13 cellular contexts compared by ENCODE assay signal in genomic region chr12:118346895-118347294, GRCh38. TPM values are rescaled to one million over a fixed set of nuclear protein-coding genes. Genes with fewer than 3 reads are reported as not detected.
DNase-seq lines count a peak whose midpoint lies in the region; ATAC-seq, FAIRE-seq and TF ChIP-seq lines count a peak whose summit lies in the region.
"Had no signal": no experiment of that assay in that cellular context is flagged by ENCODE, and none has a peak within 500 bp of the region (broad histone marks: within the 10 kb centered on the region; RNA-seq: fewer than 3 reads in every experiment).

No MANE protein-coding gene starts in this region.

- H4K20me1 ChIP-seq in HepG2 (ENCODE audit: insufficient read depth, low read length): 0 out of 2 replicates have a peak, but pooled peaks cover 7% of the 10 kb centered on the region

- TF ChIP-seq CTCF in HepG2 (CRISPR knock-in tag; IDR thresholded peaks at IDR 0.05): no peak
- no peak for TF ChIP-seq CTCF in adrenal gland (IDR thresholded peaks at IDR 0.05)

- in situ Hi-C loops in HepG2 (cut with HindIII; ENCODE audit: extremely low pct_ligation_motif_present, low pct_unique_long_range_greater_than_20kb): no loop called here

- peak; percentile 78 for ATAC-seq in GM18502 (IDR thresholded peaks at IDR 0.05; ENCODE audit: poor library complexity, unreplicated experiment)
- ATAC-seq in GM21423 (IDR thresholded peaks at IDR 0.05; ENCODE audit: unreplicated experiment): peak; percentile 79
- peak; percentile 72 for ATAC-seq in HG03442 (IDR thresholded peaks at IDR 0.05; ENCODE audit: unreplicated experiment)
- ATAC-seq in memory B cell (ENCODE audit: low read depth): peak; percentile 95
- ATAC-seq in HepG2: no peak
- ATAC-seq: PC-3 had no signal

- POLR2A ChIA-PET in HepG2 (lab: Yijun Ruan, JAX): interaction anchor here (1.3 kb wide), 1 partner anchor 26 kb away, joined by 5 read pairs; the partner anchor contains the start of gene TAOK3

- H3K9ac ChIP-seq in HepG2 (ENCODE audit: insufficient read depth, low read depth, low read length): no peak overlapping the region

- H3K27ac ChIP-seq in HepG2 (ENCODE audit: extremely low read length, insufficient read depth, low read length): no peak overlapping the region
- no peak overlapping the region for H3K27ac ChIP-seq in adrenal gland

- BruUV-seq in HepG2 (replicated peaks; lab: Mats Ljungman, UMichigan): no TSS peak

- intact Hi-C loops in HepG2 (cut with micrococcal nuclease; ENCODE audit: unreplicated experiment): no loop called here
- intact Hi-C loops in adrenal gland (cut with DNase I): no loop called here

- peak overlapping the region; percentile 61 for H3K27ac Mint-ChIP-seq in memory B cell
- H3K27ac Mint-ChIP-seq: mesothelial cell of epicardium had no signal

- CTCF ChIA-PET in HepG2 (lab: Yijun Ruan, JAX; ENCODE audit: low intra/inter-chr PET ratio, low total read pairs): no interaction called here

- peaks cover 4% of the 10 kb centered on the region for H3K36me3 Mint-ChIP-seq in memory B cell
- H3K36me3 Mint-ChIP-seq: mesothelial cell of epicardium had no signal

- WGBS in HepG2 (ENCODE audit: low lambda C conversion rate): 98% methylated on average over 7 of the region's 7 CpGs
- WGBS in adrenal gland, 4 donors: 81 to 93% (median 85%) methylated on average over 7 of the region's 7 CpGs

- H3K4me2 ChIP-seq in HepG2 (ENCODE audit: low read depth, low read length): no peak overlapping the region

- DNase-seq in memory B cell (ENCODE audit: low spot score in 2 of 2): peak in 1 of 2 donors; percentile 10
- no peak for DNase-seq in AG08396 (ENCODE audit: low spot score)
- DNase-seq in kidney glomerular epithelial cell (lab: John Stamatoyannopoulos, UW): no peak
- DNase-seq in HepG2 (ENCODE audit: low spot score): no peak
- DNase-seq in adrenal gland: no peak
- DNase-seq: head of caudate nucleus, NCI-H1092 treated with DMSO at 0.1 percent for 48 hours, PC-3 had no signal

- no peak overlapping the region for H3K4me3 ChIP-seq in HepG2 (replicated peaks in 1 of 3; ENCODE audit: insufficient read depth in 1 of 3, low read depth in 2 of 3, low read length in 3 of 3)
- H3K4me3 ChIP-seq in adrenal gland: no peak overlapping the region

- TF ChIP-seq EP300 in HepG2 (IDR thresholded peaks at IDR 0.05; ENCODE audit: low read depth in 2 of 2, low read length in 2 of 2) (no peak), HepG2 (CRISPR knock-in tag; IDR thresholded peaks at IDR 0.05; ENCODE audit: borderline replicate concordance) (no peak)

- TF ChIP-seq POLR2A in HepG2 (IDR thresholded peaks at IDR 0.05; ENCODE audit: insufficient read depth in 1 of 2, low read depth in 2 of 2, low read length in 2 of 2) (no peak), adrenal gland (IDR thresholded peaks at IDR 0.05) (no peak)

- H3K9me3 Mint-ChIP-seq in memory B cell: no peaks in the 10 kb centered on the region
- H3K9me3 Mint-ChIP-seq: mesothelial cell of epicardium had no signal

- no peak for FAIRE-seq in HepG2 (lab: Jason Lieb, UNC)
- FAIRE-seq: D721Med had no signal

- H3K4me3 Mint-ChIP-seq in memory B cell: peak overlapping the region; percentile 33
- H3K4me3 Mint-ChIP-seq: mesothelial cell of epicardium had no signal

- peaks cover 2% of the 10 kb centered on the region for H3K79me2 ChIP-seq in HepG2 (ENCODE audit: insufficient read depth, low read length)

- H3K4me1 ChIP-seq in HepG2 (ENCODE audit: insufficient read depth, low read length) (peaks cover 20% of the 10 kb centered on the region), adrenal gland (replicated peaks in 1 of 2) (peaks cover 0 to 6% of the 10 kb centered on the region in 2 donors)

- H3K36me3 ChIP-seq in HepG2 (replicated peaks in 1 of 2; ENCODE audit: control insufficient read depth in 1 of 2, insufficient read depth in 2 of 2, low read length in 2 of 2) (no peaks in the 10 kb centered on the region), adrenal gland (replicated peaks in 1 of 2) (no peaks in the 10 kb centered on the region)

- no peaks in the 10 kb centered on the region for H3K27me3 Mint-ChIP-seq in memory B cell

- no peaks in the 10 kb centered on the region for H3K9me3 ChIP-seq in HepG2 (ENCODE audit: low read length)
- no peaks in the 10 kb centered on the region for H3K9me3 ChIP-seq in adrenal gland (replicated peaks in 1 of 3)

- no peak for TF ChIP-seq RAD21 in HepG2 (CRISPR knock-in tag; IDR thresholded peaks at IDR 0.05)

- H3K27me3 ChIP-seq in HepG2 (ENCODE audit: control insufficient read depth in 1 of 2, insufficient read depth in 2 of 2, low read length in 2 of 2) (no peaks in the 10 kb centered on the region), adrenal gland (no peaks in the 10 kb centered on the region)

- H3K4me1 Mint-ChIP-seq in memory B cell: peaks cover 24% of the 10 kb centered on the region

- no peak overlapping the region for H2AFZ ChIP-seq in HepG2 (ENCODE audit: low read length)

TF ChIP-seq in HepG2, 621 proteins besides CTCF, POLR2A, EP300 and RAD21 (continues in another document):
- TF ChIP-seq ZFP90 (CRISPR knock-in tag; IDR thresholded peaks at IDR 0.05; ENCODE audit: borderline replicate concordance) (no peak), PREB (CRISPR knock-in tag; IDR thresholded peaks at IDR 0.05) (no peak), ZNF746 (CRISPR knock-in tag; IDR thresholded peaks at IDR 0.05) (no peak)

RNA-seq across cellular contexts. Expression of gene TAOK3, which starts 25.8 kb away (rescaled TPM):
- total RNA-seq in HepG2 (2016; rRNA removed; fragmentation: Illumina TruSeq; extraction: Trizol): 12.3 and 16.5 TPM in 2 replicates
- 2.5 and 3.7 TPM in 2 replicates for total RNA-seq in HepG2 (2016; cell fraction: cytosol; rRNA removed; fragmentation: Illumina TruSeq; extraction: Trizol; ENCODE audit: low read depth)
- 10.0 and 19.2 TPM in 2 replicates for total RNA-seq in HepG2 (2016; cell fraction: insoluble cytoplasmic fraction; rRNA removed; fragmentation: Illumina TruSeq; extraction: Trizol)
- 6.8 and 6.9 TPM in 2 replicates for total RNA-seq in HepG2 (2016; cell fraction: membrane; rRNA removed; fragmentation: Illumina TruSeq; extraction: Trizol)
- 14.9 and 15.7 TPM in 2 replicates for total RNA-seq in HepG2 (2016; cell fraction: nucleus; rRNA removed; fragmentation: Illumina TruSeq; extraction: Trizol)
- polyA plus RNA-seq in HepG2 (2011; rRNA removed): 8.5 and 10.4 TPM in 2 replicates
- polyA plus RNA-seq in HepG2 (2011; cell fraction: cytosol; rRNA removed): 5.9 and 11.1 TPM in 2 replicates
- 11.8 and 13.6 TPM in 2 replicates for polyA plus RNA-seq in HepG2 (2011; cell fraction: nucleus; rRNA removed)
- polyA plus RNA-seq in HepG2 (2012): 9.5 and 10.2 TPM in 2 replicates
- polyA plus RNA-seq in HepG2 (2016; cell fraction: cytosol; fragmentation: Illumina TruSeq; extraction: Trizol; ENCODE audit: low read depth): 0.64 and 0.66 TPM in 2 replicates
- 19.3 and 19.4 TPM in 2 replicates for polyA plus RNA-seq in HepG2 (2016; cell fraction: insoluble cytoplasmic fraction; fragmentation: Illumina TruSeq; extraction: Trizol; ENCODE audit: low read depth)
- polyA plus RNA-seq in HepG2 (2016; cell fraction: membrane; fragmentation: Illumina TruSeq; extraction: Trizol; ENCODE audit: low read depth): 2.8 and 3.6 TPM in 2 replicates
- polyA plus RNA-seq in HepG2 (2016; cell fraction: nucleus; fragmentation: Illumina TruSeq; extraction: Trizol; ENCODE audit: insufficient read depth, low read depth): 16.3 and 22.1 TPM in 2 replicates
- 20.1 and 23.9 TPM in 2 replicates for polyA minus RNA-seq in HepG2 (2011; rRNA and poly(A)+ RNA removed; ENCODE audit: low replicate concordance)
- 6.3 and 9.3 TPM in 2 replicates for polyA minus RNA-seq in HepG2 (2011; cell fraction: cytosol; rRNA and poly(A)+ RNA removed)
- polyA minus RNA-seq in HepG2 (2011; cell fraction: nucleus; rRNA and poly(A)+ RNA removed): 22.1 and 24.2 TPM in 2 replicates
- total RNA-seq in adrenal gland: 10 to 100 TPM; 24.0 to 39.7 (median 29.8) TPM
- polyA plus RNA-seq in adrenal gland: 10 to 100 TPM; 10.7 to 55.3 (median 20.2) TPM

RNA-seq across cellular contexts. Expression of gene SUDS3, which starts 29.5 kb away (rescaled TPM):
- total RNA-seq in HepG2 (2016; rRNA removed; fragmentation: Illumina TruSeq; extraction: Trizol): 33.1 and 37.8 TPM in 2 replicates
- total RNA-seq in HepG2 (2016; cell fraction: cytosol; rRNA removed; fragmentation: Illumina TruSeq; extraction: Trizol; ENCODE audit: low read depth): 4.5 and 5.5 TPM in 2 replicates
- total RNA-seq in HepG2 (2016; cell fraction: insoluble cytoplasmic fraction; rRNA removed; fragmentation: Illumina TruSeq; extraction: Trizol): 32.2 and 39.3 TPM in 2 replicates
- 14.7 and 16.1 TPM in 2 replicates for total RNA-seq in HepG2 (2016; cell fraction: membrane; rRNA removed; fragmentation: Illumina TruSeq; extraction: Trizol)
- 27.5 and 30.8 TPM in 2 replicates for total RNA-seq in HepG2 (2016; cell fraction: nucleus; rRNA removed; fragmentation: Illumina TruSeq; extraction: Trizol)
- 17.7 and 20.2 TPM in 2 replicates for polyA plus RNA-seq in HepG2 (2011; rRNA removed)
- 8.1 and 11.4 TPM in 2 replicates for polyA plus RNA-seq in HepG2 (2011; cell fraction: cytosol; rRNA removed)
- 25.3 and 28.4 TPM in 2 replicates for polyA plus RNA-seq in HepG2 (2011; cell fraction: nucleus; rRNA removed)
- polyA plus RNA-seq in HepG2 (2012): 12.1 and 13.1 TPM in 2 replicates
- polyA plus RNA-seq in HepG2 (2016; cell fraction: cytosol; fragmentation: Illumina TruSeq; extraction: Trizol; ENCODE audit: low read depth): 3.0 and 3.4 TPM in 2 replicates
- 29.2 and 31.0 TPM in 2 replicates for polyA plus RNA-seq in HepG2 (2016; cell fraction: insoluble cytoplasmic fraction; fragmentation: Illumina TruSeq; extraction: Trizol; ENCODE audit: low read depth)
- polyA plus RNA-seq in HepG2 (2016; cell fraction: membrane; fragmentation: Illumina TruSeq; extraction: Trizol; ENCODE audit: low read depth): 7.8 and 8.6 TPM in 2 replicates
- 37.3 and 40.5 TPM in 2 replicates for polyA plus RNA-seq in HepG2 (2016; cell fraction: nucleus; fragmentation: Illumina TruSeq; extraction: Trizol; ENCODE audit: insufficient read depth, low read depth)
- polyA minus RNA-seq in HepG2 (2011; rRNA and poly(A)+ RNA removed; ENCODE audit: low replicate concordance): 19.1 and 23.0 TPM in 2 replicates
- 10.3 and 12.4 TPM in 2 replicates for polyA minus RNA-seq in HepG2 (2011; cell fraction: cytosol; rRNA and poly(A)+ RNA removed)
- 28.8 and 31.8 TPM in 2 replicates for polyA minus RNA-seq in HepG2 (2011; cell fraction: nucleus; rRNA and poly(A)+ RNA removed)
- total RNA-seq in adrenal gland: 10 to 100 TPM; 22.4 to 75.3 (median 30.7) TPM
- 10 to 100 TPM; 13.3 to 22.2 (median 18.7) TPM for polyA plus RNA-seq in adrenal gland
